ENCODE assay signal across 22 cellular contexts in the genomic region with DNA sequence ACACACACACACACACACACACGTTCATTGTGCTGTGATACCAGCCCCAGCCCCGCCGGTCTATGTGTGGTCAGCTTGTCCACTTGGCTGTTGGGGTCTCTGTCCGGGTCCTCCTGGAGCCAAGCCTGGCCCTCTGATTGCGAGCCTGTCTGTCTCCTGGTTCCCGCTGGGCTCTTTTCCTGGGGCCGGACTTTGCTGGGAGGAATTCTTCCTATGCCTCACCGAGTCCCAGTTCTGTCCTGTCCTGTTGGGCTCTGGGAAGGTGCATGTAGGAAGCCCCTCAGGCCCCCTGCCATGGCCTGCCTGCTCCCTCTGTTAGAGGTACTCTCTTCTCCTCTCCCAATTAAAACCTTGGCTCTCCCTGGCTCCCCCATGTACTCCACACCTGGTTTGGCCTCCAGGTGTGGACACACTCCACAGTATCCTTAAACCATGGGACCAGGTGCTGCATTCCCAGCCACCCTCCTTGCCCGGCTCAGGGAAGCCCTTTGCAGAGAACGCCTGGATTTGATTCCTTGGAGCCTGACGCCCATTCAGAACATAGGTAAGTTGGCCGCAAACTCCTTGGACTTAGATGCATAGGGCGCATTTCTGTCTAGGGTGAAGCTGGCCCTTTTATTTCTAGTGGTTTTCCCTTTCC. TPM values are rescaled to one million over a fixed set of nuclear protein-coding genes. Genes with fewer than 3 reads are reported as not detected.
DNase-seq lines count a peak whose midpoint lies in the region; ATAC-seq and TF ChIP-seq lines count a peak whose summit lies in the region.
"Had no signal": no experiment of that assay in that cellular context is flagged by ENCODE, and none has a peak within 500 bp of the region (broad histone marks: within the 10 kb centered on the region; RNA-seq: fewer than 3 reads in every experiment).

No MANE protein-coding gene starts in this region.

- CTCF ChIA-PET in Caco-2 (lab: Charles Lee) = no interaction called here
- CTCF ChIA-PET in activated naive CD4-positive, alpha-beta T cell treated with anti-CD3 and anti-CD28 coated beads, Interleukin-2, amount 10 ng/mL, durations not matched to agents 7 days and 5 days (lab: Charles Lee) = no interaction called here

- H3K27ac ChIP-seq in gastroesophageal sphincter = no peak overlapping the region
- H3K27ac ChIP-seq: BLaER1 had no signal

- POLR2A ChIA-PET in Caco-2 (lab: Charles Lee) = no interaction called here

- DNase-seq in Caco-2 (no peak), NCI-H69 (lab: John Stamatoyannopoulos, UW) (peak; percentile 45), left lobe of liver (ENCODE audit: low spot score) (no peak), posterior vena cava (ENCODE audit: low spot score) (peak; percentile 52), NCI-H1694 (lab: John Stamatoyannopoulos, UW) (no peak)
- DNase-seq in activated naive CD4-positive, alpha-beta T cell treated with anti-CD3 and anti-CD28 coated beads, Interleukin-2, amount 10 ng/mL, durations not matched to agents 7 days and 5 days = no peak
- DNase-seq: CD4-positive, CD25-positive, alpha-beta regulatory T cell; GDM1; H7; HFFc6; KG1; MM.1S; NCI-H2029 treated with DMSO at 0.1 percent for 48 hours; NCI-H226; NCI-H510A; PC-3; SK-N-SH; SW 1271 had no signal

- no TSS peak for BruUV-seq in Caco-2 (replicated peaks; lab: Mats Ljungman, UMichigan)

- H3K9me3 Mint-ChIP-seq in Caco-2 (ENCODE audit: unreplicated experiment) = no peaks in the 10 kb centered on the region
- no peaks in the 10 kb centered on the region for H3K9me3 Mint-ChIP-seq in activated naive CD4-positive, alpha-beta T cell treated with anti-CD3 and anti-CD28 coated beads, Interleukin-2, amount 10 ng/mL, durations not matched to agents 7 days and 5 days
- H3K9me3 Mint-ChIP-seq: HFFc6 had no signal

- intact Hi-C loops in Caco-2 (cut with micrococcal nuclease; ENCODE audit: unreplicated experiment) (loop anchor here (5.0 kb wide), 1 partner anchor 35 kb away; no protein-coding TSS in a partner anchor), posterior vena cava (cut with DNase I) (loop anchor here in 1 of 2 donors (5.0 kb wide), 1 partner anchor 390 kb away; no protein-coding TSS in a partner anchor)

- no peaks in the 10 kb centered on the region for H3K27me3 Mint-ChIP-seq in Caco-2 (ENCODE audit: insufficient read depth, unreplicated experiment)
- peaks cover 20% of the 10 kb centered on the region for H3K27me3 Mint-ChIP-seq in activated naive CD4-positive, alpha-beta T cell treated with anti-CD3 and anti-CD28 coated beads, Interleukin-2, amount 10 ng/mL, durations not matched to agents 7 days and 5 days
- H3K27me3 Mint-ChIP-seq: CD4-positive, CD25-positive, alpha-beta regulatory T cell had no signal

- no peak overlapping the region for H3K4me3 ChIP-seq in Caco-2 (ENCODE audit: low read depth, low read length)
- no peak overlapping the region for H3K4me3 ChIP-seq in gastroesophageal sphincter
- H3K4me3 ChIP-seq: BLaER1, GM12878 had no signal

- no peak for TF ChIP-seq POLR2A in gastroesophageal sphincter (IDR thresholded peaks at IDR 0.05)

- peak overlapping the region; percentile 67 for H3K27ac Mint-ChIP-seq in Caco-2 (ENCODE audit: unreplicated experiment)
- no peak overlapping the region for H3K27ac Mint-ChIP-seq in activated naive CD4-positive, alpha-beta T cell treated with anti-CD3 and anti-CD28 coated beads, Interleukin-2, amount 10 ng/mL, durations not matched to agents 7 days and 5 days
- H3K27ac Mint-ChIP-seq: CD4-positive, CD25-positive, alpha-beta regulatory T cell; HFFc6 had no signal

- H3K36me3 Mint-ChIP-seq in Caco-2 (ENCODE audit: insufficient read depth, unreplicated experiment) = peaks cover 11% of the 10 kb centered on the region
- H3K36me3 Mint-ChIP-seq in activated naive CD4-positive, alpha-beta T cell treated with anti-CD3 and anti-CD28 coated beads, Interleukin-2, amount 10 ng/mL, durations not matched to agents 7 days and 5 days = no peaks in the 10 kb centered on the region
- H3K36me3 Mint-ChIP-seq: CD4-positive, CD25-positive, alpha-beta regulatory T cell had no signal

- TF ChIP-seq EP300 in gastroesophageal sphincter (IDR thresholded peaks at IDR 0.05) = no peak

- ATAC-seq in left lobe of liver = peak; percentile 6
- no peak for ATAC-seq in gastroesophageal sphincter
- ATAC-seq in GM21381 (IDR thresholded peaks at IDR 0.05; ENCODE audit: unreplicated experiment) = no peak
- ATAC-seq: GM12878 had no signal

- WGBS in gastroesophageal sphincter (ENCODE audit: low coverage in 1 of 2), 2 donors = 94 to 95% methylated on average over 5 to 10 of the region's 13 CpGs

- H3K4me3 Mint-ChIP-seq in Caco-2 (ENCODE audit: unreplicated experiment) = no peak overlapping the region
- no peak overlapping the region for H3K4me3 Mint-ChIP-seq in activated naive CD4-positive, alpha-beta T cell treated with anti-CD3 and anti-CD28 coated beads, Interleukin-2, amount 10 ng/mL, durations not matched to agents 7 days and 5 days
- H3K4me3 Mint-ChIP-seq: HFFc6 had no signal

- H3K4me1 ChIP-seq in Caco-2 (peaks cover 11% of the 10 kb centered on the region), gastroesophageal sphincter (peaks cover 0 to 8% (median 0%) of the 10 kb centered on the region in 3 donors)

- TF ChIP-seq CTCF in Caco-2 (IDR thresholded peaks at IDR 0.05; ENCODE audit: insufficient read depth in 1 of 2, low read depth in 1 of 2, low read length in 1 of 2, severe bottlenecking in 1 of 2, unreplicated experiment in 1 of 2) (no peak), gastroesophageal sphincter (IDR thresholded peaks at IDR 0.05) (no peak)

- H3K9me3 ChIP-seq in Caco-2 = no peaks in the 10 kb centered on the region
- no peaks in the 10 kb centered on the region for H3K9me3 ChIP-seq in gastroesophageal sphincter
- H3K9me3 ChIP-seq: BLaER1, SK-N-SH had no signal

- no peaks in the 10 kb centered on the region for H3K27me3 ChIP-seq in Caco-2 (replicated peaks; ENCODE audit: control insufficient read depth, insufficient read depth, low read length)
- H3K27me3 ChIP-seq in gastroesophageal sphincter = no peaks in the 10 kb centered on the region
- H3K27me3 ChIP-seq: BLaER1 had no signal

- H3K4me1 Mint-ChIP-seq in Caco-2 (ENCODE audit: low read depth, unreplicated experiment) = peaks cover 18% of the 10 kb centered on the region
- peaks cover 8% of the 10 kb centered on the region for H3K4me1 Mint-ChIP-seq in activated naive CD4-positive, alpha-beta T cell treated with anti-CD3 and anti-CD28 coated beads, Interleukin-2, amount 10 ng/mL, durations not matched to agents 7 days and 5 days

- H3K36me3 ChIP-seq in Caco-2 (ENCODE audit: control insufficient read depth, insufficient read depth, low read length) (no peaks in the 10 kb centered on the region; the same call in 1 of the 2 replicates), gastroesophageal sphincter (no peaks in the 10 kb centered on the region)

RNA-seq across cellular contexts. Expression of a gene that starts 42.3 kb away (rescaled TPM):
- total RNA-seq in Caco-2 (2022) = 27.2 and 29.5 TPM in 2 replicates
- total RNA-seq in left lobe of liver = 12.8 TPM
- 10 to 100 TPM in 1 of 2 donors, 1 to 10 TPM in 1; 9.3 to 10.8 TPM for total RNA-seq in posterior vena cava
- 10 to 100 TPM in 2 of 4 donors, 1 to 10 TPM in 2; 4.0 to 24.0 (median 10.2) TPM for total RNA-seq in gastroesophageal sphincter

Comparison
In these comparisons a context has a peak if more than half of its experiments do, and no peak if none do; other contexts are left out.
1. DNase-seq: peak in NCI-H69 (single experiment) and posterior vena cava (single experiment); none in Caco-2 (0 of 2), left lobe of liver (single experiment), activated naive CD4-positive, alpha-beta T cell treated with anti-CD3 and anti-CD28 coated beads, Interleukin-2, amount 10 ng/mL, durations not matched to agents 7 days and 5 days (single experiment) and NCI-H1694 (single experiment).